19 cellular contexts compared by ENCODE assay signal in the genomic region with DNA sequence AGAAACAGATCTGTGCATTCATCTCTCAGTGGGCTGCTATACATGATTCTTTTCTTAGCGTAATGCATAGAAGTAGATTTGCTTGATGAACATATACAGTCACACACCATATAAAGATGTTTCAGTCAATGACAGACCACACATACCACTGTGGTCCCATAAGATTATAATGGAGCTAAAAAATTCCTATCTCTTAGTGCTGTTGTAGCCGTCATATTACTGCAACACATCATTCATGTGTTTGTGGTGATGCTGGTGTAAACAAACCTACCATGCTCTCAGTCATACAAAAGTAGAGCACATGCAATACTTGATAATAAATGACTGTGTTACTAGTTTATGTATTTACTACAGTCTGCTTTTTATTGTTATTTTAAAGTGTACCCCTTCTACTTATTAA.
DNase-seq lines count a peak whose midpoint lies in the region; ATAC-seq and TF ChIP-seq lines count a peak whose summit lies in the region.
"Had no signal": no experiment of that assay in that cellular context is flagged by ENCODE, and none has a peak within 500 bp of the region (broad histone marks: within the 10 kb centered on the region; RNA-seq: fewer than 3 reads in every experiment).

No MANE protein-coding gene starts in this region.

- peaks cover 49% of the 10 kb centered on the region for H3K4me1 Mint-ChIP-seq in CD8-positive, alpha-beta T cell (ENCODE audit: low read depth)
- peaks cover 55% of the 10 kb centered on the region for H3K4me1 Mint-ChIP-seq in stimulated activated effector memory CD8-positive, alpha-beta T cell treated with anti-CD3 and anti-CD28 coated beads, Interleukin-12 subunit alpha, Interleukin-12 subunit beta, amount 100 ng/mL, for 72 hours

- H3K36me3 Mint-ChIP-seq in CD8-positive, alpha-beta T cell, result peaks cover 30% of the 10 kb centered on the region
- peaks cover 1% of the 10 kb centered on the region for H3K36me3 Mint-ChIP-seq in stimulated activated effector memory CD8-positive, alpha-beta T cell treated with anti-CD3 and anti-CD28 coated beads, Interleukin-12 subunit alpha, Interleukin-12 subunit beta, amount 100 ng/mL, for 72 hours

- no peaks in the 10 kb centered on the region for H3K9me3 ChIP-seq in CD8-positive, alpha-beta T cell (ENCODE audit: low read length)
- H3K9me3 ChIP-seq in SJSA1 (replicated peaks), result no peaks in the 10 kb centered on the region
- H3K9me3 ChIP-seq: SJCRH30 had no signal

- peak; percentile 6 for ATAC-seq in CD8-positive, alpha-beta T cell
- peak; percentile 58 for ATAC-seq in stimulated activated effector memory CD8-positive, alpha-beta T cell treated with anti-CD3 and anti-CD28 coated beads, Interleukin-12 subunit alpha, Interleukin-12 subunit beta, amount 100 ng/mL, for 72 hours
- ATAC-seq in GM21717 (IDR thresholded peaks at IDR 0.05; ENCODE audit: unreplicated experiment), result no peak
- ATAC-seq: GM12878 had no signal

- peaks cover 11% of the 10 kb centered on the region for H3K9me3 Mint-ChIP-seq in CD8-positive, alpha-beta T cell
- peaks cover 3% of the 10 kb centered on the region for H3K9me3 Mint-ChIP-seq in stimulated activated effector memory CD8-positive, alpha-beta T cell treated with anti-CD3 and anti-CD28 coated beads, Interleukin-12 subunit alpha, Interleukin-12 subunit beta, amount 100 ng/mL, for 72 hours

- no peak for TF ChIP-seq CTCF in CD8-positive, alpha-beta T cell (IDR thresholded peaks at IDR 0.05)

- POLR2A ChIA-PET in CD8-positive, alpha-beta T cell (lab: Charles Lee), result interaction anchor here (1.2 kb wide), 1 partner anchor 16 kb away, joined by 3 read pairs; no protein-coding TSS in a partner anchor

- intact Hi-C loops in CD8-positive, alpha-beta T cell (cut with DNase I, micrococcal nuclease), result no loop called here

- no peak overlapping the region for H3K4me3 Mint-ChIP-seq in CD8-positive, alpha-beta T cell
- no peak overlapping the region for H3K4me3 Mint-ChIP-seq in stimulated activated effector memory CD8-positive, alpha-beta T cell treated with anti-CD3 and anti-CD28 coated beads, Interleukin-12 subunit alpha, Interleukin-12 subunit beta, amount 100 ng/mL, for 72 hours

- no peak overlapping the region for H3K4me3 ChIP-seq in CD8-positive, alpha-beta T cell (ENCODE audit: low read depth, low read length)
- no peak overlapping the region for H3K4me3 ChIP-seq in SJSA1
- H3K4me3 ChIP-seq: BLaER1, GM12878, SJCRH30 had no signal

- no peak overlapping the region for H3K27ac Mint-ChIP-seq in CD8-positive, alpha-beta T cell
- peak overlapping the region; percentile 65 for H3K27ac Mint-ChIP-seq in stimulated activated effector memory CD8-positive, alpha-beta T cell treated with anti-CD3 and anti-CD28 coated beads, Interleukin-12 subunit alpha, Interleukin-12 subunit beta, amount 100 ng/mL, for 72 hours

- DNase-seq in CD8-positive, alpha-beta T cell, result no peak
- DNase-seq in SJSA1 (ENCODE audit: low read depth in 1 of 2, low spot score in 2 of 2) (peak in 1 of 2 experiments; percentile 60), epithelial cell of prostate (ENCODE audit: low read depth, low spot score) (no peak)
- DNase-seq in stimulated activated effector memory CD8-positive, alpha-beta T cell treated with anti-CD3 and anti-CD28 coated beads, Interleukin-12 subunit alpha, Interleukin-12 subunit beta, amount 100 ng/mL, for 72 hours (ENCODE audit: low spot score in 2 of 2), result no peak
- no peak for DNase-seq in central memory CD4-positive, alpha-beta T cell
- DNase-seq in effector CD8-positive, alpha-beta T cell (lab: John Stamatoyannopoulos, UW), result no peak
- DNase-seq: ACHN; DMS79; NCI-H1092 treated with DMSO at 0.1 percent for 48 hours; NCI-H1436 treated with DMSO at 0.1 percent for 48 hours; NCI-H2227 treated with DMSO at 0.1 percent for 48 hours; NCI-H510A; NCI-H774; NK-92 treated with Interleukin-12 subunit alpha and Interleukin-12 subunit beta, amount 100 ng/mL, for 24 hours; SJCRH30 had no signal

- H3K27me3 ChIP-seq in CD8-positive, alpha-beta T cell (ENCODE audit: insufficient read depth, low read length), result no peaks in the 10 kb centered on the region
- no peaks in the 10 kb centered on the region for H3K27me3 ChIP-seq in SJSA1 (replicated peaks)
- H3K27me3 ChIP-seq: BLaER1, SJCRH30 had no signal

- no peak overlapping the region for H3K27ac ChIP-seq in CD8-positive, alpha-beta T cell (ENCODE audit: low read depth, low read length)
- peak overlapping the region; percentile 20 for H3K27ac ChIP-seq in SJSA1
- H3K27ac ChIP-seq in epithelial cell of prostate, result peak overlapping the region; percentile 96
- H3K27ac ChIP-seq: KMS-11, SJCRH30 had no signal

- no peaks in the 10 kb centered on the region for H3K36me3 ChIP-seq in CD8-positive, alpha-beta T cell (ENCODE audit: insufficient read depth, low read length)
- H3K36me3 ChIP-seq in SJSA1, result no peaks in the 10 kb centered on the region
- H3K36me3 ChIP-seq: BLaER1, SJCRH30 had no signal

- H3K27me3 Mint-ChIP-seq in CD8-positive, alpha-beta T cell (ENCODE audit: low read depth), result no peaks in the 10 kb centered on the region

- CTCF ChIA-PET in CD8-positive, alpha-beta T cell (lab: Charles Lee), result no interaction called here

- peaks cover 22% of the 10 kb centered on the region for H3K4me1 ChIP-seq in CD8-positive, alpha-beta T cell (ENCODE audit: insufficient read depth, low read length)
- peaks cover 54% of the 10 kb centered on the region for H3K4me1 ChIP-seq in SJSA1 (replicated peaks)
